ENCODE assay signal across 10 cellular contexts in genomic region chr17:61065263-61065773, GRCh38.
A peak's percentile ranks its signal among the peaks of the same experiment; 100 is the strongest.
DNase-seq lines count a peak whose midpoint lies in the region; TF ChIP-seq lines count a peak whose summit lies in the region.
"Had no signal": no experiment of that assay in that cellular context is flagged by ENCODE, and none has a peak within 500 bp of the region (broad histone marks: within the 10 kb centered on the region; RNA-seq: fewer than 3 reads in every experiment).

No MANE protein-coding gene starts in this region.

- H3K4me3 Mint-ChIP-seq in immature natural killer cell = peak overlapping the region in 1 of 5 donors; percentile 26
- H3K4me3 Mint-ChIP-seq: stimulated activated naive CD8-positive, alpha-beta T cell treated with anti-CD3 and anti-CD28 coated beads, Interleukin-15, amount 100 ng/mL, for 72 hours had no signal

- H3K9me3 Mint-ChIP-seq in immature natural killer cell = no peaks in the 10 kb centered on the region

- peaks cover 6 to 13% of the 10 kb centered on the region in 2 donors for H3K4me1 Mint-ChIP-seq in immature natural killer cell
- H3K4me1 Mint-ChIP-seq: stimulated activated naive CD8-positive, alpha-beta T cell treated with anti-CD3 and anti-CD28 coated beads, Interleukin-15, amount 100 ng/mL, for 72 hours had no signal

- peaks cover 4 to 19% (median 16%) of the 10 kb centered on the region in 3 donors for H3K36me3 Mint-ChIP-seq in immature natural killer cell

- peaks cover 0 to 2% (median 2%) of the 10 kb centered on the region in 3 donors for H3K27me3 Mint-ChIP-seq in immature natural killer cell (ENCODE audit: low read depth in 3 of 3)
- H3K27me3 Mint-ChIP-seq: stimulated activated naive CD8-positive, alpha-beta T cell treated with anti-CD3 and anti-CD28 coated beads, Interleukin-15, amount 100 ng/mL, for 72 hours had no signal

- no peak for TF ChIP-seq CTCF in GM13977 (IDR thresholded peaks at IDR 0.05; ENCODE audit: extremely low read depth, insufficient read depth, missing control alignments)
- no peak for TF ChIP-seq CTCF in fibroblast of villous mesenchyme (IDR thresholded peaks at IDR 0.05; ENCODE audit: insufficient read depth, low read depth, low read length)

- H3K4me3 ChIP-seq in fibroblast of villous mesenchyme (ENCODE audit: low read depth, low read length) = no peak overlapping the region
- H3K4me3 ChIP-seq: smooth muscle cell had no signal

- in situ Hi-C loops in GM13977 (cut with MboI; ENCODE audit: low pct_unique_long_range_greater_than_20kb, low sequenced_read_pairs, unreplicated experiment) = no loop called here

- DNase-seq in GM13977 (ENCODE audit: low spot score) = peak; percentile 12
- peak; percentile 68 for DNase-seq in OCI-M1 (lab: John Stamatoyannopoulos, UW)
- DNase-seq in fibroblast of villous mesenchyme (ENCODE audit: low read depth) = peak; percentile 65
- peak; percentile 19 for DNase-seq in retina
- DNase-seq in immature natural killer cell = no peak
- DNase-seq in NCI-H2171 treated with DMSO at 0.1 percent for 48 hours (lab: John Stamatoyannopoulos, UW) = no peak
- no peak for DNase-seq in SK-N-DZ (ENCODE audit: low spot score)
- DNase-seq: NCI-H187; stimulated activated naive CD8-positive, alpha-beta T cell treated with anti-CD3 and anti-CD28 coated beads, Interleukin-15, amount 100 ng/mL, for 72 hours had no signal

- H3K27ac Mint-ChIP-seq in immature natural killer cell = no peak overlapping the region
- H3K27ac Mint-ChIP-seq: stimulated activated naive CD8-positive, alpha-beta T cell treated with anti-CD3 and anti-CD28 coated beads, Interleukin-15, amount 100 ng/mL, for 72 hours had no signal

Comparison
In these comparisons a context has a peak if more than half of its experiments do, and no peak if none do; other contexts are left out.
1. DNase-seq: peak in GM13977 (single experiment), OCI-M1 (single experiment), fibroblast of villous mesenchyme (single experiment) and retina (single experiment); none in immature natural killer cell (0 of 3), NCI-H2171 treated with DMSO at 0.1 percent for 48 hours (single experiment) and SK-N-DZ (single experiment).